8 cellular contexts compared by ENCODE assay signal in genomic region chr12:51813931-51814310, GRCh38. TPM values are rescaled to one million over a fixed set of nuclear protein-coding genes. Genes with fewer than 3 reads are reported as not detected.
DNase-seq lines count a peak whose midpoint lies in the region; ATAC-seq and TF ChIP-seq lines count a peak whose summit lies in the region.

No MANE protein-coding gene starts in this region.

- H3K27me3 Mint-ChIP-seq in activated CD4-positive, alpha-beta T cell treated with anti-CD3 and anti-CD28 coated beads for 36 hours, result no peaks in the 10 kb centered on the region

- peak overlapping the region; percentile 27 for H3K4me3 Mint-ChIP-seq in activated CD4-positive, alpha-beta T cell treated with anti-CD3 and anti-CD28 coated beads for 36 hours

- DNase-seq in activated CD4-positive, alpha-beta T cell treated with anti-CD3 and anti-CD28 coated beads for 36 hours, result no peak
- no peak for DNase-seq in activated CD4-positive, alpha-beta T cell treated with anti-CD3 and anti-CD28 coated beads, Interleukin-2, amount 50 U/mL, for 1 hour
- no peak for DNase-seq in brain microvascular endothelial cell
- no peak for DNase-seq in lower lobe of right lung
- DNase-seq in suprapubic skin (ENCODE audit: low spot score in 2 of 2), result no peak
- DNase-seq in substantia nigra (lab: John Stamatoyannopoulos, UW), result no peak
- DNase-seq in UCSD-AML1 (lab: John Stamatoyannopoulos, UW; ENCODE audit: unreplicated experiment), result no peak
- no peak for DNase-seq in foreskin keratinocyte

- no peak overlapping the region for H3K27ac Mint-ChIP-seq in activated CD4-positive, alpha-beta T cell treated with anti-CD3 and anti-CD28 coated beads for 36 hours

- H3K36me3 ChIP-seq in brain microvascular endothelial cell (replicated peaks) (no peaks in the 10 kb centered on the region), lower lobe of right lung (no peaks in the 10 kb centered on the region), suprapubic skin (no peaks in the 10 kb centered on the region)

- no peaks in the 10 kb centered on the region for H3K9me3 Mint-ChIP-seq in activated CD4-positive, alpha-beta T cell treated with anti-CD3 and anti-CD28 coated beads for 36 hours (ENCODE audit: low read depth)

- intact Hi-C loops in activated CD4-positive, alpha-beta T cell treated with anti-CD3 and anti-CD28 coated beads for 36 hours (cut with DNase I, micrococcal nuclease), result loop anchor here in 1 of 2 experiments (1.0 kb wide), 2 partner anchors 224 to 393 kb away; no protein-coding TSS in a partner anchor
- intact Hi-C loops in lower lobe of right lung (cut with DNase I), result no loop called here

- TF ChIP-seq CTCF in brain microvascular endothelial cell (IDR thresholded peaks at IDR 0.05; ENCODE audit: low read depth, low read length, missing control alignments) (no peak), lower lobe of right lung (IDR thresholded peaks at IDR 0.05) (no peak), suprapubic skin (IDR thresholded peaks at IDR 0.05) (no peak), foreskin keratinocyte (conservative IDR thresholded peaks at IDR 0.05) (no peak)

- no peak for TF ChIP-seq POLR2A in suprapubic skin (IDR thresholded peaks at IDR 0.05)

- H3K9me3 ChIP-seq in lower lobe of right lung (no peaks in the 10 kb centered on the region), suprapubic skin (no peaks in the 10 kb centered on the region)

- no peak for TF ChIP-seq EP300 in suprapubic skin (IDR thresholded peaks at IDR 0.05)

- peaks cover 9% of the 10 kb centered on the region for H3K4me1 Mint-ChIP-seq in activated CD4-positive, alpha-beta T cell treated with anti-CD3 and anti-CD28 coated beads for 36 hours

- POLR2A ChIA-PET in activated CD4-positive, alpha-beta T cell treated with anti-CD3 and anti-CD28 coated beads for 36 hours (lab: Charles Lee), result interaction anchor here (0.6 kb wide), 1 partner anchor 10 kb away, joined by 4 read pairs; no protein-coding TSS in a partner anchor

- in situ Hi-C loops in brain microvascular endothelial cell (cut with HindIII; ENCODE audit: low pct_ligation_motif_present, low sequenced_read_pairs), result no loop called here

- peak overlapping the region; percentile 51 for H3K4me3 ChIP-seq in brain microvascular endothelial cell (ENCODE audit: low read depth, low read length)
- H3K4me3 ChIP-seq in lower lobe of right lung, result peak overlapping the region; percentile 63
- H3K4me3 ChIP-seq in suprapubic skin, result peak overlapping the region; percentile 64

- no peaks in the 10 kb centered on the region for H3K27me3 ChIP-seq in brain microvascular endothelial cell (replicated peaks)
- no peaks in the 10 kb centered on the region for H3K27me3 ChIP-seq in lower lobe of right lung (ENCODE audit: low read depth)
- peaks cover 14% of the 10 kb centered on the region for H3K27me3 ChIP-seq in suprapubic skin
- H3K27me3 ChIP-seq in foreskin keratinocyte, result peaks cover 23% of the 10 kb centered on the region

- ATAC-seq in activated CD4-positive, alpha-beta T cell treated with anti-CD3 and anti-CD28 coated beads for 36 hours, result peak; percentile 54
- ATAC-seq in lower lobe of right lung (no peak), foreskin keratinocyte (no peak)

- WGBS in suprapubic skin, result 25% methylated on average over 16 of the region's 34 CpGs

- CTCF ChIA-PET in activated CD4-positive, alpha-beta T cell treated with anti-CD3 and anti-CD28 coated beads for 36 hours (lab: Charles Lee), result interaction anchor here (0.6 to 2.2 kb wide), 7 partner anchors 10 to 393 kb away, joined by 3 to 15 read pairs (median 4); no protein-coding TSS in a partner anchor

- peaks cover 15% of the 10 kb centered on the region for H3K4me1 ChIP-seq in lower lobe of right lung
- peaks cover 20% of the 10 kb centered on the region for H3K4me1 ChIP-seq in suprapubic skin
- no peaks in the 10 kb centered on the region for H3K4me1 ChIP-seq in foreskin keratinocyte

- no peaks in the 10 kb centered on the region for H3K36me3 Mint-ChIP-seq in activated CD4-positive, alpha-beta T cell treated with anti-CD3 and anti-CD28 coated beads for 36 hours (ENCODE audit: low read depth)

- H3K27ac ChIP-seq in brain microvascular endothelial cell (no peak overlapping the region), lower lobe of right lung (no peak overlapping the region), suprapubic skin (no peak overlapping the region), substantia nigra (ENCODE audit: low read depth, low read length, poor library complexity, severe bottlenecking) (no peak overlapping the region), foreskin keratinocyte (no peak overlapping the region)

RNA-seq across cellular contexts. Expression of gene FIGNL2, which starts 34.6 kb away (rescaled TPM):
- total RNA-seq in activated CD4-positive, alpha-beta T cell treated with anti-CD3 and anti-CD28 coated beads for 36 hours, result under 1 TPM; 0.19 to 0.27 TPM
- total RNA-seq in lower lobe of right lung (0.95 TPM), suprapubic skin (under 1 TPM; 0.16 to 0.40 (median 0.32) TPM), foreskin keratinocyte (0.03 TPM in 1 of 2 replicates, not detected in the other)
- polyA plus RNA-seq in foreskin keratinocyte, result 0.01 TPM in 1 of 2 replicates, not detected in the other
